In genomic region chr7:120041798-120042197, GRCh38 we compare ENCODE assay signal across 3 cellular contexts.
TF ChIP-seq lines count a peak whose summit lies in the region.

No MANE protein-coding gene starts in this region.

TF ChIP-seq in GM23338, 12 proteins besides CTCF, POLR2A, EP300 and RAD21:
- TF ChIP-seq ZNF114 (CRISPR knock-in tag; IDR thresholded peaks at IDR 0.05) (no peak), NANOG (IDR thresholded peaks at IDR 0.05; ENCODE audit: borderline replicate concordance) (no peak), REST (IDR thresholded peaks at IDR 0.05; ENCODE audit: unreplicated experiment) (no peak), EZH2phosphoT487 (IDR thresholded peaks at IDR 0.05; ENCODE audit: unreplicated experiment) (no peak), ZNF331 (CRISPR knock-in tag; IDR thresholded peaks at IDR 0.05; ENCODE audit: low read depth) (no peak), STAT1 (IDR thresholded peaks at IDR 0.05; ENCODE audit: unreplicated experiment) (no peak)
TF ChIP-seq in GM23338: peak in this region for 0.

TF ChIP-seq in IMR-90, 13 proteins besides CTCF, POLR2A, EP300 and RAD21:
- TF ChIP-seq CHD1 (IDR thresholded peaks at IDR 0.05; ENCODE audit: low read depth, low read length) (no peak), MAFK (IDR thresholded peaks at IDR 0.05; ENCODE audit: low read depth, low read length) (0 out of 2 replicates have a peak, but pooled peaks have one; percentile 6), RCOR1 (IDR thresholded peaks at IDR 0.05; ENCODE audit: insufficient replicate concordance, low read length) (no peak), CEBPB (IDR thresholded peaks at IDR 0.05; ENCODE audit: low read depth, low read length) (no peak), MAZ (IDR thresholded peaks at IDR 0.05; ENCODE audit: borderline replicate concordance, low read depth, low read length) (no peak)

TF ChIP-seq in K562, 482 proteins besides CTCF, POLR2A, EP300 and RAD21:
- TF ChIP-seq HMGN3 (IDR thresholded peaks at IDR 0.05; ENCODE audit: borderline replicate concordance, extremely low read depth, insufficient read length, low read depth, low read length) = no peak
- no peak for TF ChIP-seq NRF1 (conservative IDR thresholded peaks at IDR 0.05 in 1 of 2, IDR thresholded peaks at IDR 0.05 in 1 of 2)
- no peak for TF ChIP-seq BCLAF1 (IDR thresholded peaks at IDR 0.05; ENCODE audit: borderline replicate concordance in 1 of 2, control insufficient read depth in 1 of 2, low read depth in 2 of 2, low read length in 1 of 2)
- TF ChIP-seq C11orf30 (IDR thresholded peaks at IDR 0.05; ENCODE audit: low read depth) = peak; percentile 55; the same call in 1 of the 2 replicates
- peak; percentile 29; the same call in 1 of the 2 replicates for TF ChIP-seq MAFG (tag; conservative IDR thresholded peaks at IDR 0.05)
- TF ChIP-seq ZNF316 (IDR thresholded peaks at IDR 0.05) = peak; percentile 75
